In genomic region chr3:39388741-39389248, GRCh38 we compare ENCODE assay signal across 9 cellular contexts. TPM values are rescaled to one million over a fixed set of nuclear protein-coding genes. Genes with fewer than 3 reads are reported as not detected.
DNase-seq lines count a peak whose midpoint lies in the region; ATAC-seq and TF ChIP-seq lines count a peak whose summit lies in the region.
"Had no signal": no experiment of that assay in that cellular context is flagged by ENCODE, and none has a peak within 500 bp of the region (broad histone marks: within the 10 kb centered on the region; RNA-seq: fewer than 3 reads in every experiment).

No MANE protein-coding gene starts in this region.

- H3K9me2 ChIP-seq in hepatocyte (replicated peaks; ENCODE audit: insufficient read depth) = no peaks in the 10 kb centered on the region

- H3K36me3 ChIP-seq in hepatocyte (replicated peaks; ENCODE audit: insufficient read depth, low read depth) (no peaks in the 10 kb centered on the region), tibial artery (peaks cover 35 to 48% (median 46%) of the 10 kb centered on the region in 3 donors)

- peaks cover 50% of the 10 kb centered on the region for H4K20me1 ChIP-seq in hepatocyte (ENCODE audit: insufficient read depth, poor library complexity, severe bottlenecking)

- H3K79me2 ChIP-seq in hepatocyte = peaks cover 69% of the 10 kb centered on the region

- H3K4me2 ChIP-seq in hepatocyte = peak overlapping the region; percentile 25
- H3K4me2 ChIP-seq: smooth muscle cell had no signal

- no peak overlapping the region for H3K27ac ChIP-seq in hepatocyte
- H3K27ac ChIP-seq in tibial artery = no peak overlapping the region

- intact Hi-C loops in tibial artery (cut with DNase I; ENCODE audit: low total_unique reads) = no loop called here

- peak; percentile 86 for ATAC-seq in GM18861 (IDR thresholded peaks at IDR 0.05; ENCODE audit: unreplicated experiment)
- peak; percentile 79 for ATAC-seq in GM21576 (IDR thresholded peaks at IDR 0.05; ENCODE audit: unreplicated experiment)
- peak; percentile 79 for ATAC-seq in HG03460 (IDR thresholded peaks at IDR 0.05; ENCODE audit: unreplicated experiment)

- H3K4me3 ChIP-seq in hepatocyte (no peak overlapping the region), tibial artery (no peak overlapping the region)
- H3K4me3 ChIP-seq: smooth muscle cell had no signal

- peaks cover 26% of the 10 kb centered on the region for H3K4me1 ChIP-seq in hepatocyte (ENCODE audit: insufficient read depth)
- H3K4me1 ChIP-seq in tibial artery = peaks cover 0 to 15% (median 7%) of the 10 kb centered on the region in 4 donors

- no peak for DNase-seq in hepatocyte (ENCODE audit: low spot score)
- no peak for DNase-seq in tibial artery
- no peak for DNase-seq in cerebellar cortex (ENCODE audit: low spot score)
- no peak for DNase-seq in DMS53 (lab: John Stamatoyannopoulos, UW)
- DNase-seq in medulla oblongata (ENCODE audit: extremely low spot score) = no peak

- H3K9me3 ChIP-seq in hepatocyte (ENCODE audit: low read depth) (no peaks in the 10 kb centered on the region), tibial artery (no peaks in the 10 kb centered on the region)

- H3K27me3 ChIP-seq in hepatocyte = no peaks in the 10 kb centered on the region
- no peaks in the 10 kb centered on the region for H3K27me3 ChIP-seq in tibial artery

- 82% methylated on average over 2 of the region's 2 CpGs for WGBS in hepatocyte (ENCODE audit: low lambda C conversion rate, missing lambda C conversion rate)

- no peak overlapping the region for H2AFZ ChIP-seq in hepatocyte

- no peak for TF ChIP-seq CTCF in hepatocyte (IDR thresholded peaks at IDR 0.05; ENCODE audit: poor library complexity)
- TF ChIP-seq CTCF in tibial artery (IDR thresholded peaks at IDR 0.05) = no peak

RNA-seq across cellular contexts. Expression of gene SLC25A38, which starts 5.6 kb away (rescaled TPM):
- total RNA-seq in hepatocyte = 37.2 and 43.2 TPM in 2 replicates
- 32.4 and 35.7 TPM in 2 replicates for polyA plus RNA-seq in hepatocyte

RNA-seq across cellular contexts. Expression of gene RPSA, which starts 17.7 kb away (rescaled TPM):
- 961 and 1,236 TPM in 2 replicates for total RNA-seq in hepatocyte
- 249 and 267 TPM in 2 replicates for polyA plus RNA-seq in hepatocyte

RNA-seq across cellular contexts. Expression of gene CCR8, which starts 59.3 kb away (rescaled TPM):
- total RNA-seq in hepatocyte = not detected in 2 replicates
- not detected in 2 replicates for polyA plus RNA-seq in hepatocyte
- total RNA-seq: smooth muscle cell had no signal
- polyA plus RNA-seq: smooth muscle cell had no signal
